Comparison of ENCODE assay signal across 23 cellular contexts in the genomic region with DNA sequence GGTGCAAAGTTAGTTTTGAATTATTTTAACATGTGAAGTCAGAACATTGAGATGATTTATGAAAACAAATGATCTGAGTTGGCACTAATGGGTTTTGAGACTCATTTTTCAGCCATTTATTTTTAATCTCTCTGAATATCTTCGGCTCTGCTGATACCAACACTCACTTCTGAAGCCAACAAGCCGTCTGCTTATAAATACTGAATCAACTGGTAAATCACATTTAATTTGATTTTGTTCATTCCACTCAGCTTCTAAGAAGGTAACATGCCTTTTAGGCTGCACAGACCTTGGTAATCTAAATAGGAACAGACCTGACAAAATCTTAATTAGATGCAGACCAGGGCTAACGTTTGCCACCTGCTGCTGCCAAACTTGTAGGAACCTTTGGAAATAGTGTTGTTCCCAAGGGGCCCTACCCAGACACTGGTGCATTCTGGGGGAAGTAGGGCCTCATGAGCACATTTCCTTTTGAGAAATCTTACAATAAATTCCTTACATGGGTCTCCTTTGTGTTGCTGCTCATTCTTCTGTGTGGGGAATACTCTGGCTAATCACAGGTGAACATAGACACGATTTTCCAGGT.
"Had no signal": no experiment of that assay in that cellular context is flagged by ENCODE, and none has a peak within 500 bp of the region (broad histone marks: within the 10 kb centered on the region; RNA-seq: fewer than 3 reads in every experiment).

No MANE protein-coding gene starts in this region.

- DNase-seq: activated CD4-positive, alpha-beta T cell treated with anti-CD3 and anti-CD28 coated beads for 48 hours; activated CD4-positive, alpha-beta T cell treated with anti-CD3 and anti-CD28 coated beads, Interleukin-2, amount 50 U/mL, for 48 hours; activated CD8-positive, alpha-beta memory T cell treated with anti-CD3 and anti-CD28 coated beads for 24 hours; activated effector memory CD4-positive, alpha-beta T cell treated with Interleukin-2 at 50 U/mL for 16 hours; activated naive CD4-positive, alpha-beta T cell treated with Interleukin-2 at 50 U/mL for 16 hours; activated naive CD8-positive, alpha-beta T cell treated with anti-CD3 and anti-CD28 coated beads for 36 hours; brain microvascular endothelial cell; dorsolateral prefrontal cortex; effector memory CD4-positive, alpha-beta T cell; left lung; lower lobe of right lung; natural killer cell; retina; sigmoid colon; small intestine; stimulated activated CD4-positive, alpha-beta T cell treated with anti-CD3 and anti-CD28 coated beads, Interleukin-4, amount 100 ng/mL, for 24 hours; uterus; WERI-Rb-1 had no signal

- ATAC-seq: activated CD4-positive, CD25-positive, alpha-beta regulatory T cell treated with anti-CD3 and anti-CD28 coated beads, Interleukin-2, amount 50 U/mL, for 24 hours; left lung; lower lobe of right lung; natural killer cell; stimulated activated effector memory CD8-positive, alpha-beta T cell treated with anti-CD3 and anti-CD28 coated beads, Interleukin-12 subunit alpha, Interleukin-12 subunit beta, amount 100 ng/mL, for 72 hours had no signal

- H3K36me3 ChIP-seq: ascending aorta, brain microvascular endothelial cell, left lung, lower lobe of right lung, prostate gland, sigmoid colon, uterus, WERI-Rb-1 had no signal

- H3K4me1 ChIP-seq: ascending aorta, left lung, lower lobe of right lung, prostate gland, sigmoid colon, uterus had no signal

- H3K27ac ChIP-seq: ascending aorta, brain microvascular endothelial cell, coronary artery, dorsolateral prefrontal cortex, left lung, lower lobe of right lung, prostate gland, sigmoid colon, uterus, WERI-Rb-1 had no signal

- H3K9me3 ChIP-seq: ascending aorta, left lung, lower lobe of right lung, prostate gland, sigmoid colon, uterus had no signal

- H3K4me3 ChIP-seq: ascending aorta, coronary artery, left lung, lower lobe of right lung, prostate gland, sigmoid colon, uterus had no signal

- H3K27me3 ChIP-seq: ascending aorta, brain microvascular endothelial cell, dorsolateral prefrontal cortex, left lung, sigmoid colon, uterus had no signal
